In genomic region chr17:30380643-30381419, GRCh38 we compare ENCODE assay signal across 7 cellular contexts. TPM values are rescaled to one million over a fixed set of nuclear protein-coding genes. Genes with fewer than 3 reads are reported as not detected.
A peak's percentile ranks its signal among the peaks of the same experiment; 100 is the strongest.
DNase-seq lines count a peak whose midpoint lies in the region; ATAC-seq and TF ChIP-seq lines count a peak whose summit lies in the region.

No MANE protein-coding gene starts in this region.

- peaks cover 0 to 4% of the 10 kb centered on the region in 2 experiments; a peak in 2 of 4 replicates for H3K36me3 ChIP-seq in HCT116 (ENCODE audit: control insufficient read depth in 1 of 2, insufficient read depth in 2 of 2, low read length in 2 of 2)
- H3K36me3 ChIP-seq in SU-DHL-6 (ENCODE audit: low read length): no peaks in the 10 kb centered on the region
- peaks cover 5% of the 10 kb centered on the region for H3K36me3 ChIP-seq in skeletal muscle satellite cell (ENCODE audit: insufficient read depth, low read length)
- H3K36me3 ChIP-seq in mucosa of descending colon (ENCODE audit: low read depth): no peaks in the 10 kb centered on the region

- H3K79me2 ChIP-seq in HCT116 (ENCODE audit: insufficient read depth, low read length): peaks cover 49% of the 10 kb centered on the region
- H3K79me2 ChIP-seq in SU-DHL-6 (ENCODE audit: insufficient read depth, low read length): no peaks in the 10 kb centered on the region

- peaks cover 7% of the 10 kb centered on the region; the same call in 1 of the 2 replicates for H4K20me1 ChIP-seq in HCT116 (ENCODE audit: insufficient read depth)
- no peaks in the 10 kb centered on the region for H4K20me1 ChIP-seq in SU-DHL-6 (ENCODE audit: low read depth, low read length)

- peaks cover 11 to 24% of the 10 kb centered on the region in 2 experiments; a peak in 3 of 4 replicates for H3K4me1 ChIP-seq in HCT116 (ENCODE audit: control insufficient read depth in 1 of 2, insufficient read depth in 2 of 2, low read length in 2 of 2)
- peaks cover 34% of the 10 kb centered on the region for H3K4me1 ChIP-seq in skeletal muscle satellite cell (ENCODE audit: control insufficient read depth, insufficient read depth, low read length)
- peaks cover 19% of the 10 kb centered on the region for H3K4me1 ChIP-seq in mucosa of descending colon (ENCODE audit: low read depth)

- no peaks in the 10 kb centered on the region for H3K9me3 ChIP-seq in HCT116 (ENCODE audit: control insufficient read depth in 1 of 2, insufficient read depth in 1 of 2, low read depth in 1 of 2, low read length in 2 of 2)
- H3K9me3 ChIP-seq in SU-DHL-6 (ENCODE audit: insufficient read depth, low read length): no peaks in the 10 kb centered on the region
- no peaks in the 10 kb centered on the region for H3K9me3 ChIP-seq in skeletal muscle satellite cell (replicated peaks; ENCODE audit: low read length)
- no peaks in the 10 kb centered on the region for H3K9me3 ChIP-seq in mucosa of descending colon

- TF ChIP-seq CTCF in HCT116 (IDR thresholded peaks at IDR 0.05 in 2 of 3, conservative IDR thresholded peaks at IDR 0.05 in 1 of 3; ENCODE audit: borderline replicate concordance in 1 of 3, insufficient read depth in 1 of 3, low read depth in 2 of 3, low read length in 2 of 3): no peak
- no peak for TF ChIP-seq CTCF in SU-DHL-6 (IDR thresholded peaks at IDR 0.05; ENCODE audit: insufficient read depth, low read length, poor library complexity, severe bottlenecking)
- TF ChIP-seq CTCF in fibroblast of villous mesenchyme (IDR thresholded peaks at IDR 0.05; ENCODE audit: insufficient read depth, low read depth, low read length): no peak
- no peak for TF ChIP-seq CTCF in mucosa of descending colon (IDR thresholded peaks at IDR 0.05)

- no peak for TF ChIP-seq POLR2A in HCT116 (IDR thresholded peaks at IDR 0.05; ENCODE audit: borderline replicate concordance, extremely low read depth, insufficient read depth, insufficient read length)

- POLR2A ChIA-PET in HCT116 (lab: Charles Lee): no interaction called here

- H3K27me3 ChIP-seq in HCT116 (ENCODE audit: insufficient read depth, low read length) (no peaks in the 10 kb centered on the region), SU-DHL-6 (ENCODE audit: low read length) (no peaks in the 10 kb centered on the region), skeletal muscle satellite cell (ENCODE audit: control insufficient read depth, insufficient read depth, low read length) (no peaks in the 10 kb centered on the region)

- CTCF ChIA-PET in HCT116 (lab: Charles Lee): interaction anchor here (1.7 kb wide), 1 partner anchor 44 kb away, joined by 5 read pairs; no protein-coding TSS in a partner anchor

- H3F3A ChIP-seq in SU-DHL-6 (ENCODE audit: insufficient read depth): peaks cover 9% of the 10 kb centered on the region; the same call in 1 of the 2 replicates

- H3K4me3 ChIP-seq in HCT116 (replicated peaks in 1 of 2; ENCODE audit: low read depth in 1 of 2, low read length in 2 of 2) (no peak overlapping the region), SU-DHL-6 (ENCODE audit: insufficient read depth, low read length, poor library complexity, severe bottlenecking) (no peak overlapping the region), fibroblast of villous mesenchyme (ENCODE audit: low read depth, low read length) (peak overlapping the region; percentile 78), skeletal muscle satellite cell (ENCODE audit: low read length) (peak overlapping the region; percentile 89), mucosa of descending colon (no peak overlapping the region)

- RAD21 ChIA-PET in HCT116 (lab: Charles Lee; ENCODE audit: low non-redundant PET in 1 of 2, low total read pairs in 2 of 2, uncharacterized antibody in 2 of 2, unreplicated experiment in 2 of 2): no interaction called here

- no peak for TF ChIP-seq RAD21 in HCT116 (IDR thresholded peaks at IDR 0.05; ENCODE audit: low read depth)

- H3K9ac ChIP-seq in HCT116 (ENCODE audit: low read length) (no peak overlapping the region), SU-DHL-6 (ENCODE audit: low read length) (no peak overlapping the region), skeletal muscle satellite cell (ENCODE audit: low read depth, low read length) (no peak overlapping the region)

- DNase-seq in HCT116 (ENCODE audit: low read depth, low spot score): no peak
- no peak for DNase-seq in fibroblast of villous mesenchyme (ENCODE audit: low read depth)
- no peak for DNase-seq in RKO (ENCODE audit: low spot score)
- DNase-seq in mucosa of descending colon: no peak

- H3K4me2 ChIP-seq in HCT116 (ENCODE audit: low read length) (peak overlapping the region; percentile 83), SU-DHL-6 (ENCODE audit: low read depth, low read length, poor library complexity, severe bottlenecking) (peak overlapping the region; percentile 81), skeletal muscle satellite cell (ENCODE audit: low read length) (peak overlapping the region; percentile 91)

- no TSS peak for BruUV-seq in HCT116 (replicated peaks; lab: Mats Ljungman, UMichigan)

- H2AFZ ChIP-seq in HCT116 (ENCODE audit: low read depth, low read length, poor library complexity, severe bottlenecking) (no peak overlapping the region), SU-DHL-6 (ENCODE audit: low read depth, low read length, severe bottlenecking) (no peak overlapping the region)

- ATAC-seq in HCT116 (no peak), mucosa of descending colon (no peak), GM18909 (IDR thresholded peaks at IDR 0.05; ENCODE audit: poor library complexity, unreplicated experiment) (no peak)

- no peak overlapping the region for H3K27ac ChIP-seq in HCT116 (ENCODE audit: low read depth, low read length)
- no peak overlapping the region for H3K27ac ChIP-seq in SU-DHL-6 (ENCODE audit: low read depth, low read length)

- H3K9me2 ChIP-seq in HCT116 (ENCODE audit: insufficient read depth) (no peaks in the 10 kb centered on the region), SU-DHL-6 (replicated peaks; ENCODE audit: insufficient read depth, low read length) (no peaks in the 10 kb centered on the region)

- intact Hi-C loops in HCT116 (cut with micrococcal nuclease) (no loop called here), mucosa of descending colon (cut with DNase I, micrococcal nuclease) (no loop called here)

TF ChIP-seq in HCT116, 20 proteins besides CTCF, POLR2A, EP300 and RAD21:
- TF ChIP-seq MAX (IDR thresholded peaks at IDR 0.05) (no peak), EZH2phosphoT487 (IDR thresholded peaks at IDR 0.05; ENCODE audit: borderline replicate concordance) (no peak), SIN3A (IDR thresholded peaks at IDR 0.05; ENCODE audit: low read depth) (no peak), REST (IDR thresholded peaks at IDR 0.05; ENCODE audit: low read depth) (no peak), SP1 (IDR thresholded peaks at IDR 0.05; ENCODE audit: low read depth) (no peak), EZH2 (IDR thresholded peaks at IDR 0.05) (no peak), POLR2AphosphoS5 (IDR thresholded peaks at IDR 0.05; ENCODE audit: low read depth, low read length) (no peak)
TF ChIP-seq in HCT116: peak in this region for 0.

RNA-seq across cellular contexts. Expression of gene CPD, which starts 2.1 kb away (rescaled TPM):
- total RNA-seq in HCT116 (2021; ENCODE audit: unreplicated experiment) (47.2 TPM), fibroblast of villous mesenchyme (116 and 177 TPM in 2 replicates), mucosa of descending colon (10 to 100 TPM; 39.2 to 77.3 (median 74.7) TPM)
- 17.7 and 21.7 TPM in 2 replicates for polyA plus RNA-seq in HCT116 (2012)
- total RNA-seq in skeletal muscle satellite cell (2012; rRNA removed): 69.2 and 75.3 TPM in 2 replicates

RNA-seq across cellular contexts. Expression of gene TMIGD1, which starts 47.0 kb away (rescaled TPM):
- total RNA-seq in HCT116 (2021; ENCODE audit: unreplicated experiment): not detected
- not detected in 2 replicates for polyA plus RNA-seq in HCT116 (2012)
- total RNA-seq in fibroblast of villous mesenchyme: not detected in 2 replicates
- not detected in 2 replicates for total RNA-seq in skeletal muscle satellite cell (2012; rRNA removed)
- 100 to 1,000 TPM; 102 to 288 (median 119) TPM for total RNA-seq in mucosa of descending colon

Comparison
In these comparisons a context has a peak if more than half of its experiments do, and no peak if none do; other contexts are left out.
1. H3K4me3 ChIP-seq: peak in fibroblast of villous mesenchyme (single experiment) and skeletal muscle satellite cell (single experiment); none in HCT116 (0 of 2), SU-DHL-6 (single experiment) and mucosa of descending colon (single experiment).
2. RNA of gene TMIGD1, which starts 47.0 kb away (total RNA-seq): 102 to 288 TPM in mucosa of descending colon; not detected in HCT116 (single experiment) and not detected in fibroblast of villous mesenchyme; every median in the first group is over 100 times any median in the second.
3. Peak in every context shown above with its lines, with median percentiles within 50 percentile points of each other: H3K4me2 ChIP-seq.